ENCODE assay signal across 8 cellular contexts in the genomic region with DNA sequence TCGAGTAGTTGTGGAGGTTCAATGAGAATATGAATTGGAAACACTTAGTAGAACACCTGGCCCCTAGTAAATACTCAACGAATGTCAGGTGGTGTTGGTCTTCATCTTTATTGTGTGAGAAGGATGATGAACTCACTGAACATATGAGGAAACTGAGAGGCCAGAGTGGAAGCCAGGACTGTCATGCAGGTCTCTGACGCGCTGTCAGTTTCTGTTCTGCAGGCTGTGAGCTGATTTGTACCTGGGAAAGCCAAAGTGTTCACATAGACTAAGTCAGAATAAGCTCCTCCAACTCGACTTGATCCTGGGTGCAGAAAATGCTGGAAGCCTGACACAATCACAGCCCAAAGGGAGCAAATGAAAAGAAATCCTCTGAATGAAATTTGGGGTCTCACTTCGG.
A peak's percentile ranks its signal among the peaks of the same experiment; 100 is the strongest.
DNase-seq lines count a peak whose midpoint lies in the region; ATAC-seq and TF ChIP-seq lines count a peak whose summit lies in the region.

No MANE protein-coding gene starts in this region.

- ATAC-seq in right cardiac atrium (no peak), upper lobe of left lung (ENCODE audit: low FRiP score in 2 of 2) (no peak)

- no peaks in the 10 kb centered on the region for H3K27me3 ChIP-seq in right cardiac atrium (ENCODE audit: control insufficient read depth, insufficient read depth)
- H3K27me3 ChIP-seq in Peyer's patch = no peaks in the 10 kb centered on the region
- no peaks in the 10 kb centered on the region for H3K27me3 ChIP-seq in upper lobe of left lung
- H3K27me3 ChIP-seq in SJCRH30 = no peaks in the 10 kb centered on the region

- 73% methylated on average over 6 of the region's 6 CpGs for WGBS in right cardiac atrium
- 62 to 71% methylated on average over 6 of the region's 6 CpGs for WGBS in upper lobe of left lung, 2 donors

- H3K27ac ChIP-seq in right cardiac atrium (ENCODE audit: low read length) (peak overlapping the region; percentile 31), Peyer's patch (peak overlapping the region in 3 of 4 donors; percentile 56 to 92 (median 83)), upper lobe of left lung (peak overlapping the region; percentile 40 to 68 (median 50)), SJCRH30 (no peak overlapping the region)

- H3K9me3 ChIP-seq in right cardiac atrium (ENCODE audit: control insufficient read depth, low read length) (no peaks in the 10 kb centered on the region), Peyer's patch (no peaks in the 10 kb centered on the region), upper lobe of left lung (no peaks in the 10 kb centered on the region), SJCRH30 (replicated peaks) (no peaks in the 10 kb centered on the region)

- no peak for TF ChIP-seq EP300 in upper lobe of left lung (IDR thresholded peaks at IDR 0.05)

- TF ChIP-seq CTCF in Peyer's patch (IDR thresholded peaks at IDR 0.05) (no peak), fibroblast of villous mesenchyme (IDR thresholded peaks at IDR 0.05; ENCODE audit: insufficient read depth, low read depth, low read length) (no peak), upper lobe of left lung (IDR thresholded peaks at IDR 0.05) (no peak)

- no peak for DNase-seq in right cardiac atrium
- no peak for DNase-seq in cardiac septum (ENCODE audit: low spot score)
- peak in 2 of 3 donors; percentile 32 to 55 for DNase-seq in Peyer's patch
- no peak for DNase-seq in fibroblast of villous mesenchyme (ENCODE audit: low read depth)
- DNase-seq in upper lobe of left lung = no peak
- no peak for DNase-seq in NCI-H1694 (lab: John Stamatoyannopoulos, UW)
- DNase-seq in SJCRH30 = no peak
- DNase-seq in posterior vena cava (ENCODE audit: low spot score) = no peak

- TF ChIP-seq POLR2A in Peyer's patch (IDR thresholded peaks at IDR 0.05) (no peak), upper lobe of left lung (IDR thresholded peaks at IDR 0.05) (no peak)

- intact Hi-C loops in right cardiac atrium (cut with DNase I) = no loop called here
- intact Hi-C loops in cardiac septum (cut with DNase I) = no loop called here
- intact Hi-C loops in posterior vena cava (cut with DNase I) = no loop called here

- H3K36me3 ChIP-seq in Peyer's patch (no peaks in the 10 kb centered on the region), upper lobe of left lung (no peaks in the 10 kb centered on the region), SJCRH30 (no peaks in the 10 kb centered on the region)

- H3K4me1 ChIP-seq in right cardiac atrium (ENCODE audit: control insufficient read depth, insufficient read depth, low read length) = peaks cover 4% of the 10 kb centered on the region
- peaks cover 0 to 3% (median 0%) of the 10 kb centered on the region in 4 donors for H3K4me1 ChIP-seq in Peyer's patch
- H3K4me1 ChIP-seq in upper lobe of left lung = peaks cover 12 to 18% (median 14%) of the 10 kb centered on the region in 4 donors
- no peaks in the 10 kb centered on the region for H3K4me1 ChIP-seq in SJCRH30

- H3K4me3 ChIP-seq in right cardiac atrium (ENCODE audit: low read length) (peak overlapping the region; percentile 31), Peyer's patch (peak overlapping the region; percentile 23 to 35 (median 29)), fibroblast of villous mesenchyme (ENCODE audit: low read depth, low read length) (peak overlapping the region; percentile 55), upper lobe of left lung (peak overlapping the region in 3 of 4 donors; percentile 25 to 50 (median 47)), SJCRH30 (no peak overlapping the region)

Comparison
In these comparisons a context has a peak if more than half of its experiments do, and no peak if none do; other contexts are left out.
1. DNase-seq: peak in Peyer's patch (2 of 3); none in right cardiac atrium (0 of 3), cardiac septum (single experiment), fibroblast of villous mesenchyme (single experiment), upper lobe of left lung (0 of 2), NCI-H1694 (single experiment), SJCRH30 (0 of 2) and posterior vena cava (single experiment).